1 cellular context compared by ENCODE assay signal in the genomic region with DNA sequence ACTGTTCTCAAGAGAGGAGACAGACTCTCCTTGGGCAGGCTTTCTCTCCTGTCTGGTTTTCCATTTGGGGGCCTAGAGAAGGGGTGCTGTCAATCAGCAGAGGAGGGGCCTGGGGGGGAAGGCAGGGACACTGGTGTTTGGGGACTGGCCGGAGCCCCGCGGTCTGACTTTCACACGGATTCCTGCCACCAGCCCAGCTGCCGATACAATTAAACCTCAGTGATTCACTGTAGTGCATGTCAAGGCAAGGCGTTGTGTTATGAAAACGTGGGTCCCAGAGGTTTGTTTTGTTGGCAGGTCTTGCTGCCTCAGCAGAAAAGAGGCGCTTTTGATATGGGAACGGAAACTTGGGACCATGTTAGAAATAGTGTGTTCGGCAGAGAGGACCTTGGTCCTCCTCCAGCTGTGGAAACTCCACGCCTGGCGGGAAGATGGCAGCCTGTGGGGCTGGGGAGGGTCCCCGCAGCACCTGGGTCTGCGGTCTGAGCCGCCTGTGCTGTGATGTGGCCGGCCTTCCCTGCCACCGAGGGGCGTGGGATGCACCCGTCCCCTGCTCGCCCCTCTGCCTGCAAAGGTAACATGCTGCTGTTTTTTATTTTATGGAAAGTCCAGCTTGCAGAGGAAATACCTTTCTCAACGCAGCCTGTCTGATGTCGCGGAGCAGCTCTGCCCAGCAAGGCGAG.
TF ChIP-seq lines count a peak whose summit lies in the region.

No MANE protein-coding gene starts in this region.

TF ChIP-seq in K562, 482 proteins besides CTCF, POLR2A, EP300 and RAD21:
- TF ChIP-seq NFIX (CRISPR knock-in tag; IDR thresholded peaks at IDR 0.05; ENCODE audit: low read depth) (no peak), ZNF431 (CRISPR knock-in tag; IDR thresholded peaks at IDR 0.05) (no peak), ZNF253 (CRISPR knock-in tag; conservative IDR thresholded peaks at IDR 0.05) (no peak), MAFG (tag; conservative IDR thresholded peaks at IDR 0.05) (peak; percentile 68), ZNF316 (IDR thresholded peaks at IDR 0.05) (peak; percentile 86), CHD1 (IDR thresholded peaks at IDR 0.05; ENCODE audit: low read length) (no peak), C11orf30 (IDR thresholded peaks at IDR 0.05; ENCODE audit: low read depth) (peak; percentile 79; the same call in 1 of the 2 replicates), NFYB (IDR thresholded peaks at IDR 0.05; ENCODE audit: extremely low read depth, insufficient read length) (no peak), SNRNP70 (optimal IDR thresholded peaks at IDR 0.05; ENCODE audit: low read depth, low read length) (no peak), MAFF (IDR thresholded peaks at IDR 0.05; ENCODE audit: low read length) (peak; percentile 65), CREM (IDR thresholded peaks at IDR 0.05; ENCODE audit: low read depth) (no peak), MAFK (IDR thresholded peaks at IDR 0.05; ENCODE audit: low read length) (peak; percentile 46; the same call in 1 of the 2 replicates)
- TF ChIP-seq, protein P1, sequence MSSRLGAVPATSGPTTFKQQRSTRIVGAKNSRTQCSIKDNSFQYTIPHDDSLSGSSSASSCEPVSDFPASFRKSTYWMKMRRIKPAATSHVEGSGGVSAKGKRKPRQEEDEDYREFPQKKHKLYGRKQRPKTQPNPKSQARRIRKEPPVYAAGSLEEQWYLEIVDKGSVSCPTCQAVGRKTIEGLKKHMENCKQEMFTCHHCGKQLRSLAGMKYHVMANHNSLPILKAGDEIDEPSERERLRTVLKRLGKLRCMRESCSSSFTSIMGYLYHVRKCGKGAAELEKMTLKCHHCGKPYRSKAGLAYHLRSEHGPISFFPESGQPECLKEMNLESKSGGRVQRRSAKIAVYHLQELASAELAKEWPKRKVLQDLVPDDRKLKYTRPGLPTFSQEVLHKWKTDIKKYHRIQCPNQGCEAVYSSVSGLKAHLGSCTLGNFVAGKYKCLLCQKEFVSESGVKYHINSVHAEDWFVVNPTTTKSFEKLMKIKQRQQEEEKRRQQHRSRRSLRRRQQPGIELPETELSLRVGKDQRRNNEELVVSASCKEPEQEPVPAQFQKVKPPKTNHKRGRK (tag; IDR thresholded peaks at IDR 0.05) = no peak
- TF ChIP-seq, protein P2, sequence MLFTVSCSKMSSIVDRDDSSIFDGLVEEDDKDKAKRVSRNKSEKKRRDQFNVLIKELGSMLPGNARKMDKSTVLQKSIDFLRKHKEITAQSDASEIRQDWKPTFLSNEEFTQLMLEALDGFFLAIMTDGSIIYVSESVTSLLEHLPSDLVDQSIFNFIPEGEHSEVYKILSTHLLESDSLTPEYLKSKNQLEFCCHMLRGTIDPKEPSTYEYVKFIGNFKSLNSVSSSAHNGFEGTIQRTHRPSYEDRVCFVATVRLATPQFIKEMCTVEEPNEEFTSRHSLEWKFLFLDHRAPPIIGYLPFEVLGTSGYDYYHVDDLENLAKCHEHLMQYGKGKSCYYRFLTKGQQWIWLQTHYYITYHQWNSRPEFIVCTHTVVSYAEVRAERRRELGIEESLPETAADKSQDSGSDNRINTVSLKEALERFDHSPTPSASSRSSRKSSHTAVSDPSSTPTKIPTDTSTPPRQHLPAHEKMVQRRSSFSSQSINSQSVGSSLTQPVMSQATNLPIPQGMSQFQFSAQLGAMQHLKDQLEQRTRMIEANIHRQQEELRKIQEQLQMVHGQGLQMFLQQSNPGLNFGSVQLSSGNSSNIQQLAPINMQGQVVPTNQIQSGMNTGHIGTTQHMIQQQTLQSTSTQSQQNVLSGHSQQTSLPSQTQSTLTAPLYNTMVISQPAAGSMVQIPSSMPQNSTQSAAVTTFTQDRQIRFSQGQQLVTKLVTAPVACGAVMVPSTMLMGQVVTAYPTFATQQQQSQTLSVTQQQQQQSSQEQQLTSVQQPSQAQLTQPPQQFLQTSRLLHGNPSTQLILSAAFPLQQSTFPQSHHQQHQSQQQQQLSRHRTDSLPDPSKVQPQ (CRISPR knock-in tag; IDR thresholded peaks at IDR 0.05; ENCODE audit: borderline replicate concordance) = no peak
